ENCODE assay signal across 17 cellular contexts in the genomic region with DNA sequence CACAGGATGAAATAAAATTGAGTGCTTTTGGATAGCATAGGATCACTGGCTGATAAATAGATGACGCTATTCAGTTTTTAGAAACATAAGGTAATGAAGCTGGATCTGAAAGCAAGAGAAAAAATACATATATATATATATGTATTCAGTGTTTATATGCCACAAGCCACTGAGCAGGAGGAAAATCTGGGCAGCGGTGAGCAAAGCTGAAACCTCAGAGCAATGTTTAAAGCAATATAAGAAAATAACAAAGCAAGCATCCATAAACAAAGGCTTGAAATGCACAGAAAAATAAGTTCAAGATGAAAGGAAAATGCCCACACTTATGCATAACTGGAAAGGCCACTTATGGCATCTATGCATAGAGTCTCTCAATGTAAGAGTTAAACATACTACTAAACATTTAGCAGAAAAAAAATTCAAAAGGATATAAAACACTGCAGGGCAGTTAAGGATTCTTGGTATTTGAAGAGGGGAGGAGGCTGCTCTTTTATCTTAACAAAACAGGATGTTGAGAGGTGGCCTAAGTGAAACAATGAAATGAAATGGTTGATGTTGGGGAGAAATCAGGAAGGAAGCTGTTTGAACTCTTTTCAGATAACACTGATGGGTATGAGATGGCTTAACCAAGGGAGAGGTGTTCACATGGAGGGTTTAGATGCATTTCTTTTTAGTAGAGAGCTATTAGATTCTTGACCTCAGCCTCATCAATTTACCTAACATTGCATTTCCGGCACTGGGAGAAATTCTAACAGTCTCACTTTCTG.
DNase-seq lines count a peak whose midpoint lies in the region; ATAC-seq and TF ChIP-seq lines count a peak whose summit lies in the region.
"Had no signal": no experiment of that assay in that cellular context is flagged by ENCODE, and none has a peak within 500 bp of the region (broad histone marks: within the 10 kb centered on the region; RNA-seq: fewer than 3 reads in every experiment).

No MANE protein-coding gene starts in this region.

- peak overlapping the region; percentile 7 to 40 for H3K4me3 ChIP-seq in CD4-positive, alpha-beta memory T cell (ENCODE audit: low read length in 2 of 2)
- no peak overlapping the region for H3K4me3 ChIP-seq in ovary
- H3K4me3 ChIP-seq: prostate gland, SJCRH30 had no signal

- H3K27me3 ChIP-seq in CD4-positive, alpha-beta memory T cell (ENCODE audit: insufficient read depth, low read length), result no peaks in the 10 kb centered on the region
- H3K27me3 ChIP-seq in ovary, result no peaks in the 10 kb centered on the region
- H3K27me3 ChIP-seq: SJCRH30 had no signal

- no peak for TF ChIP-seq POLR2A in ovary (IDR thresholded peaks at IDR 0.05)

- peaks cover 9 to 22% of the 10 kb centered on the region in 2 donors for H3K36me3 Mint-ChIP-seq in CD4-positive, alpha-beta memory T cell
- peaks cover 2% of the 10 kb centered on the region for H3K36me3 Mint-ChIP-seq in IgD-negative memory B cell
- peaks cover 2% of the 10 kb centered on the region for H3K36me3 Mint-ChIP-seq in activated CD4-positive, alpha-beta memory T cell treated with anti-CD3 and anti-CD28 coated beads for 36 hours
- peaks cover 3% of the 10 kb centered on the region for H3K36me3 Mint-ChIP-seq in memory B cell

- H3K4me3 Mint-ChIP-seq in CD4-positive, alpha-beta memory T cell, result peak overlapping the region; percentile 74 to 87 (median 84)
- H3K4me3 Mint-ChIP-seq in IgD-negative memory B cell (peak overlapping the region in 3 of 4 donors; percentile 2 to 49 (median 30)), memory B cell (peak overlapping the region; percentile 11)
- H3K4me3 Mint-ChIP-seq in activated CD4-positive, alpha-beta memory T cell treated with anti-CD3 and anti-CD28 coated beads for 36 hours, result peak overlapping the region; percentile 56

- intact Hi-C loops in CD4-positive, alpha-beta memory T cell (cut with micrococcal nuclease), result loop anchor here (1.0 kb wide), 1 partner anchor 11 kb away; no protein-coding TSS in a partner anchor
- intact Hi-C loops in activated CD4-positive, alpha-beta memory T cell treated with anti-CD3 and anti-CD28 coated beads for 36 hours (cut with micrococcal nuclease), result no loop called here
- intact Hi-C loops in ovary (cut with DNase I), result loop anchor here in 1 of 4 donors (5.0 kb wide), 1 partner anchor 106 kb away; no protein-coding TSS in a partner anchor

- H3K4me1 ChIP-seq in CD4-positive, alpha-beta memory T cell (ENCODE audit: insufficient read depth, low read length), result peaks cover 96% of the 10 kb centered on the region
- no peaks in the 10 kb centered on the region for H3K4me1 ChIP-seq in ovary (ENCODE audit: insufficient read depth)
- H3K4me1 ChIP-seq: Caco-2, prostate gland had no signal

- H3K9me3 ChIP-seq in CD4-positive, alpha-beta memory T cell (ENCODE audit: control insufficient read depth in 1 of 2, low read length in 2 of 2), result no peaks in the 10 kb centered on the region
- H3K9me3 ChIP-seq in ovary, result no peaks in the 10 kb centered on the region
- H3K9me3 ChIP-seq: Caco-2, prostate gland, SJCRH30 had no signal

- H3K36me3 ChIP-seq in CD4-positive, alpha-beta memory T cell (ENCODE audit: insufficient read depth, low read length), result no peaks in the 10 kb centered on the region
- H3K36me3 ChIP-seq in ovary, result no peaks in the 10 kb centered on the region
- H3K36me3 ChIP-seq: prostate gland, SJCRH30 had no signal

- CTCF ChIA-PET in CD4-positive, alpha-beta memory T cell (lab: Charles Lee; ENCODE audit: partially characterized antibody), result interaction anchor here (0.7 to 7.9 kb wide), 38 partner anchors 7 to 224 kb away, joined by 3 to 227 read pairs (median 8); no protein-coding TSS in a partner anchor
- CTCF ChIA-PET in activated CD4-positive, alpha-beta memory T cell treated with anti-CD3 and anti-CD28 coated beads for 36 hours (lab: Charles Lee), result interaction anchor here (0.5 to 7.0 kb wide), 34 partner anchors 8 to 225 kb away, joined by 3 to 123 read pairs (median 6); a partner anchor contains a TSS

- peak overlapping the region; percentile 56 for H3K27ac ChIP-seq in CD4-positive, alpha-beta memory T cell (ENCODE audit: low read depth, low read length)
- H3K27ac ChIP-seq in ovary, result no peak overlapping the region
- H3K27ac ChIP-seq: prostate gland, SJCRH30 had no signal

- ATAC-seq in memory B cell (ENCODE audit: low read depth) (peak; percentile 19), GM21515 (IDR thresholded peaks at IDR 0.05; ENCODE audit: unreplicated experiment) (no peak), GM19324 (IDR thresholded peaks at IDR 0.05; ENCODE audit: low FRiP score, unreplicated experiment) (no peak)
- ATAC-seq: activated CD4-positive, CD25-positive, alpha-beta regulatory T cell treated with anti-CD3 and anti-CD28 coated beads, Interleukin-2, amount 50 U/mL, for 24 hours had no signal

- TF ChIP-seq CTCF in ovary (IDR thresholded peaks at IDR 0.05), result no peak

- POLR2A ChIA-PET in CD4-positive, alpha-beta memory T cell (lab: Charles Lee; ENCODE audit: partially characterized antibody), result interaction anchor here (0.6 to 7.2 kb wide), 30 partner anchors 8 to 223 kb away, joined by 3 to 96 read pairs (median 5); a partner anchor contains a TSS
- POLR2A ChIA-PET in activated CD4-positive, alpha-beta memory T cell treated with anti-CD3 and anti-CD28 coated beads for 36 hours (lab: Charles Lee), result interaction anchor here (1.2 to 3.4 kb wide), 2 partner anchors 96 to 127 kb away, joined by 4 to 22 read pairs; no protein-coding TSS in a partner anchor

- peaks cover 61 to 77% (median 70%) of the 10 kb centered on the region in 4 donors for H3K4me1 Mint-ChIP-seq in CD4-positive, alpha-beta memory T cell
- peaks cover 50 to 64% (median 53%) of the 10 kb centered on the region in 3 donors for H3K4me1 Mint-ChIP-seq in IgD-negative memory B cell
- H3K4me1 Mint-ChIP-seq in activated CD4-positive, alpha-beta memory T cell treated with anti-CD3 and anti-CD28 coated beads for 36 hours (ENCODE audit: low read depth), result peaks cover 83% of the 10 kb centered on the region
- H3K4me1 Mint-ChIP-seq in memory B cell, result peaks cover 43% of the 10 kb centered on the region

- no peak for TF ChIP-seq EP300 in ovary (IDR thresholded peaks at IDR 0.05)

- WGBS in ovary, 3 donors, result 55 to 75% (median 66%) methylated on average over 3 of the region's 3 CpGs

- DNase-seq in CD4-positive, alpha-beta memory T cell, result peak; percentile 55 to 77 (median 65)
- no peak for DNase-seq in activated CD4-positive, alpha-beta memory T cell treated with anti-CD3 and anti-CD28 coated beads for 36 hours
- DNase-seq in memory B cell (ENCODE audit: low spot score in 2 of 2) (no peak), ovary (no peak), superior temporal gyrus (ENCODE audit: extremely low spot score) (no peak)
- DNase-seq: amniotic stem cell; Caco-2; effector CD4-positive, alpha-beta T cell; head of caudate nucleus; NCI-H1105; NCI-H526; SJCRH30 had no signal

- peaks cover 0 to 2% (median 0%) of the 10 kb centered on the region in 8 donors for H3K9me3 Mint-ChIP-seq in CD4-positive, alpha-beta memory T cell
- H3K9me3 Mint-ChIP-seq in IgD-negative memory B cell, result no peaks in the 10 kb centered on the region
- H3K9me3 Mint-ChIP-seq in activated CD4-positive, alpha-beta memory T cell treated with anti-CD3 and anti-CD28 coated beads for 36 hours, result no peaks in the 10 kb centered on the region
- peaks cover 1% of the 10 kb centered on the region for H3K9me3 Mint-ChIP-seq in memory B cell

- H3K27me3 Mint-ChIP-seq in CD4-positive, alpha-beta memory T cell, result no peaks in the 10 kb centered on the region
- H3K27me3 Mint-ChIP-seq in IgD-negative memory B cell (no peaks in the 10 kb centered on the region), memory B cell (no peaks in the 10 kb centered on the region)
- no peaks in the 10 kb centered on the region for H3K27me3 Mint-ChIP-seq in activated CD4-positive, alpha-beta memory T cell treated with anti-CD3 and anti-CD28 coated beads for 36 hours

- peak overlapping the region; percentile 84 to 99 (median 93) for H3K27ac Mint-ChIP-seq in CD4-positive, alpha-beta memory T cell
- H3K27ac Mint-ChIP-seq in IgD-negative memory B cell (peak overlapping the region; percentile 29 to 84 (median 55)), memory B cell (peak overlapping the region; percentile 56)
- peak overlapping the region; percentile 89 for H3K27ac Mint-ChIP-seq in activated CD4-positive, alpha-beta memory T cell treated with anti-CD3 and anti-CD28 coated beads for 36 hours

Comparison
In these comparisons a context has a peak if more than half of its experiments do, and no peak if none do; other contexts are left out.
1. DNase-seq: peak in CD4-positive, alpha-beta memory T cell (5 of 5); none in activated CD4-positive, alpha-beta memory T cell treated with anti-CD3 and anti-CD28 coated beads for 36 hours (single experiment), memory B cell (0 of 2), ovary (0 of 5) and superior temporal gyrus (single experiment).
2. H3K4me3 Mint-ChIP-seq: peak in every context shown above with its lines; median percentile 84 in CD4-positive, alpha-beta memory T cell; 56 in activated CD4-positive, alpha-beta memory T cell treated with anti-CD3 and anti-CD28 coated beads for 36 hours; 30 in IgD-negative memory B cell; 11 in memory B cell.
3. Peak in every context shown above with its lines, with median percentiles within 50 percentile points of each other: H3K27ac Mint-ChIP-seq.